Comparison of ENCODE assay signal across 8 cellular contexts in genomic region chr16:87570938-87571867, GRCh38. TPM values are rescaled to one million over a fixed set of nuclear protein-coding genes. Genes with fewer than 3 reads are reported as not detected.
DNase-seq lines count a peak whose midpoint lies in the region; ATAC-seq, FAIRE-seq and TF ChIP-seq lines count a peak whose summit lies in the region.

No MANE protein-coding gene starts in this region.

- ATAC-seq in HG03175 (IDR thresholded peaks at IDR 0.05; ENCODE audit: unreplicated experiment) (no peak), HG03469 (IDR thresholded peaks at IDR 0.05; ENCODE audit: unreplicated experiment) (no peak)

- no peaks in the 10 kb centered on the region for H3K27me3 ChIP-seq in Karpas-422 (ENCODE audit: low read length)

- H3K27ac ChIP-seq in Karpas-422 (ENCODE audit: low read length) = no peak overlapping the region

- peaks cover 5% of the 10 kb centered on the region; the same call in 1 of the 2 replicates for H4K20me1 ChIP-seq in Karpas-422 (ENCODE audit: insufficient read depth, low read depth, low read length)

- peak; percentile 37 for FAIRE-seq in urothelium cell line (lab: Jason Lieb, UNC)

- H3K4me3 ChIP-seq in Karpas-422 (ENCODE audit: low read length) = no peak overlapping the region
- no peak overlapping the region for H3K4me3 ChIP-seq in astrocyte of the spinal cord (ENCODE audit: low read depth, low read length)

- no peak overlapping the region for H2AFZ ChIP-seq in Karpas-422 (ENCODE audit: low read length)

- H3K9me2 ChIP-seq in Karpas-422 (replicated peaks; ENCODE audit: insufficient read depth, low read length) = no peaks in the 10 kb centered on the region

- TF ChIP-seq CTCF in astrocyte of the spinal cord (IDR thresholded peaks at IDR 0.05; ENCODE audit: low read depth, low read length) = peak; percentile 44

- H3K4me2 ChIP-seq in Karpas-422 (ENCODE audit: low read depth, low read length, poor library complexity, severe bottlenecking) = no peak overlapping the region

- H3K79me2 ChIP-seq in Karpas-422 (ENCODE audit: low read length) = no peaks in the 10 kb centered on the region

- H3K9me3 ChIP-seq in Karpas-422 (ENCODE audit: low read length) = no peaks in the 10 kb centered on the region

- no peaks in the 10 kb centered on the region for H3K4me1 ChIP-seq in Karpas-422 (ENCODE audit: low read length)

- peak; percentile 71 for DNase-seq in DMS153 treated with DMSO at 0.1 percent for 48 hours (lab: John Stamatoyannopoulos, UW; ENCODE audit: unreplicated experiment)
- DNase-seq in Karpas-422 = peak; percentile 66
- peak; percentile 29 for DNase-seq in astrocyte of the spinal cord (ENCODE audit: low read depth, low spot score)
- DNase-seq in left kidney (ENCODE audit: low read depth, low spot score) = peak; percentile 84
- DNase-seq in urothelium cell line (ENCODE audit: low spot score) = peak; percentile 35
- no peak for DNase-seq in NCI-H2107 (lab: John Stamatoyannopoulos, UW)

- in situ Hi-C loops in astrocyte of the spinal cord (cut with HindIII; ENCODE audit: low sequenced_read_pairs) = no loop called here

- no peak overlapping the region for H3K9ac ChIP-seq in Karpas-422 (ENCODE audit: low read length)

- no peaks in the 10 kb centered on the region for H3K36me3 ChIP-seq in Karpas-422 (ENCODE audit: insufficient read depth, low read length)

RNA-seq across cellular contexts. Expression of gene JPH3, which starts 31.1 kb away (rescaled TPM):
- total RNA-seq in Karpas-422 (2014; rRNA removed; shearing (Covaris generic); ENCODE audit: low replicate concordance) = not detected in 2 replicates
